ENCODE assay signal across 23 cellular contexts in the genomic region with DNA sequence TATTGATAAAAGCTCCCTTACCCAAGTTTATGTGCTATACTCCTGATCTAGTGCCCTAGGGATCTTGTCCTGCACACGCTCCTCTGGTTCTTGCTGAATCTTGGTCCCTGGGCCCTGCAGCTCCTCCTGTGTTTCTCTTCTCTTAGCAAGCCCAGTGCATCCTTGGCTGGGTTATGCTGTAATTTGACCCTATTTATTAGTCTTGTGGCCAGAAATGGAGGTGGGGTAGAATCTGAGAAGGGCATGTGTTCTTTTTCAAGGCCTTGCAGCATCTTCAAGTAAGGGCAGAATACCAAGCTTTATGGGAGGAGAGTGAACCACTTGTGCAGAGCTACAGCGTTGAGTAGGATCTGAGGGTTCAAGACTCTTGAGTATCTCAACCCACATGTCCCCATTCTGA.
"Had no signal": no experiment of that assay in that cellular context is flagged by ENCODE, and none has a peak within 500 bp of the region (broad histone marks: within the 10 kb centered on the region; RNA-seq: fewer than 3 reads in every experiment).

No MANE protein-coding gene starts in this region.

- H3K9me3 ChIP-seq: body of pancreas, left ventricle myocardium inferior, mucosa of descending colon, neutrophil, thyroid gland had no signal

- H3K27me3 ChIP-seq: body of pancreas, hepatocyte, neutrophil, thyroid gland had no signal

- H3K36me3 ChIP-seq: left ventricle myocardium inferior, neutrophil, thyroid gland had no signal

- FAIRE-seq: endothelial cell of umbilical vein, keratinocyte, TTC549 had no signal

- H3K27ac ChIP-seq: body of pancreas, coronary artery, hepatocyte, left ventricle myocardium inferior, neutrophil, thyroid gland had no signal

- H3K4me1 ChIP-seq: body of pancreas, left ventricle myocardium inferior, thyroid gland had no signal

- H3K4me3 ChIP-seq: body of pancreas, coronary artery, hepatocyte, left ventricle myocardium inferior, mucosa of descending colon, thyroid gland had no signal

- DNase-seq: activated B cell treated with CpG ODN at 0.5 μM for 24 hours; activated CD4-positive, alpha-beta T cell treated with anti-CD3 and anti-CD28 coated beads for 48 hours; activated CD8-positive, alpha-beta T cell treated with anti-CD3 and anti-CD28 coated beads for 36 hours; activated effector memory CD4-positive, alpha-beta T cell treated with anti-CD3 and anti-CD28 coated beads, Interleukin-2, amount 50 U/mL, for 16 hours; activated T-cell treated with anti-CD3 and anti-CD28 coated beads, Interleukin-2, amount 50 U/mL, for 4 hours; body of pancreas; caudate nucleus; effector CD8-positive, alpha-beta T cell; left ventricle myocardium inferior; mucosa of descending colon; natural killer cell; posterior cingulate gyrus; retina; stimulated activated CD4-positive, alpha-beta T cell treated with anti-CD3 and anti-CD28 coated beads, Interleukin-15, amount 100 ng/mL, for 24 hours; stimulated activated CD4-positive, alpha-beta T cell treated with anti-CD3 and anti-CD28 coated beads, Interleukin-4, amount 100 ng/mL, for 1 hour; stimulated activated naive B cell treated with anti-CD40 and anti-IgM and Interleukin-4, amounts not matched to agents 10 μg/mL and 1 μg/mL and 100 μg/mL, for 72 hours; thyroid gland had no signal
